Comparison of ENCODE assay signal across 1 cellular context in the genomic region with DNA sequence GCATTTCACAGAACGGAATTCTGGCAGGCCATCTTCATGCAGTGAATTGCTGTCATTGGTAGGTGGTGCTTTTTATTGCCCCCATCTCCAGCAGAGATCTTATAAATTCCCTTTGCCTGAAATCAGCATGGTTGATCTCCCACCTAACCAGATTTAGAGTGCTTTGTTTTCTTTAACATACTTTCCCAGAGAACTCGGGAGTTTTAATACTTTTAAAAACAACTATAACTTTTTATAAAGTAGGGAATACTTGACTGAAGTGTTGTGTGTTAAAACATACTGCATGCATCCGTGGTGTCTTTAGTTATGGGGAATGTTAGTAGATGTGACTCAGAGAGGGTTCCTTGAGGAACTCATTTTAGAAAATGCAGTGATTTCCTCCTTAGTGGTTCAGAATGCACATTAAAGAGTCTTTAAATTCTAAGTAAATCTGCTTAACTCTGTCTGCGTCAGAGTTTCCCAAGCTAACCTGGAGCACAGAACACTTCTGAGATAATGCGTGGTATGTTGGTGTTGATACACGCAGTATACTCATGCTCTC.
TF ChIP-seq lines count a peak whose summit lies in the region.

No MANE protein-coding gene starts in this region.

TF ChIP-seq in IMR-90, 13 proteins besides CTCF, POLR2A, EP300 and RAD21:
- TF ChIP-seq RFX5 (IDR thresholded peaks at IDR 0.05; ENCODE audit: low read depth, low read length) (no peak), RCOR1 (IDR thresholded peaks at IDR 0.05; ENCODE audit: insufficient replicate concordance, low read length) (no peak), MAZ (IDR thresholded peaks at IDR 0.05; ENCODE audit: borderline replicate concordance, low read depth, low read length) (no peak), BHLHE40 (IDR thresholded peaks at IDR 0.05; ENCODE audit: low read depth, low read length) (no peak)
TF ChIP-seq in IMR-90: peak in this region for 0.
